Comparison of ENCODE assay signal across 13 cellular contexts in genomic region chr2:133200684-133201421, GRCh38.
DNase-seq lines count a peak whose midpoint lies in the region; ATAC-seq and TF ChIP-seq lines count a peak whose summit lies in the region.
"Had no signal": no experiment of that assay in that cellular context is flagged by ENCODE, and none has a peak within 500 bp of the region (broad histone marks: within the 10 kb centered on the region; RNA-seq: fewer than 3 reads in every experiment).

No MANE protein-coding gene starts in this region.

- WGBS in spleen, 5 donors, result 79 to 86% (median 83%) methylated on average over 8 of the region's 8 CpGs

- H3K36me3 ChIP-seq in adipocyte (ENCODE audit: control insufficient read depth, insufficient read depth, low read length, severe bottlenecking) (no peaks in the 10 kb centered on the region), left ventricle myocardium inferior (no peaks in the 10 kb centered on the region), spleen (no peaks in the 10 kb centered on the region)

- TF ChIP-seq CTCF in HFF-Myc (IDR thresholded peaks at IDR 0.05; ENCODE audit: low read depth, low read length, missing control alignments) (no peak), left ventricle myocardium inferior (IDR thresholded peaks at IDR 0.05; ENCODE audit: borderline replicate concordance) (no peak), spleen (IDR thresholded peaks at IDR 0.05 in 8 of 11, conservative IDR thresholded peaks at IDR 0.05 in 3 of 11) (no peak)

- no peak overlapping the region for H3K9ac ChIP-seq in adipocyte (ENCODE audit: low read length)

- H3K4me3 ChIP-seq in HFF-Myc (replicated peaks; ENCODE audit: low read depth, low read length), result no peak overlapping the region
- H3K4me3 ChIP-seq in adipocyte (ENCODE audit: low read length), result peak overlapping the region; percentile 14
- no peak overlapping the region for H3K4me3 ChIP-seq in left ventricle myocardium inferior
- no peak overlapping the region for H3K4me3 ChIP-seq in spleen
- H3K4me3 ChIP-seq: GM12878 had no signal

- H3K27ac ChIP-seq in left ventricle myocardium inferior (replicated peaks) (no peak overlapping the region), spleen (no peak overlapping the region)

- TF ChIP-seq POLR2A in spleen (IDR thresholded peaks at IDR 0.05), result no peak

- intact Hi-C loops in left ventricle myocardium inferior (cut with micrococcal nuclease) (no loop called here), spleen (cut with DNase I; ENCODE audit: low total_unique reads) (no loop called here)

- H3K27me3 ChIP-seq in adipocyte (replicated peaks; ENCODE audit: control insufficient read depth, insufficient read depth, low read length), result no peaks in the 10 kb centered on the region
- H3K27me3 ChIP-seq in left ventricle myocardium inferior (ENCODE audit: low read depth), result no peaks in the 10 kb centered on the region
- H3K27me3 ChIP-seq in spleen (replicated peaks in 1 of 7), result no peaks in the 10 kb centered on the region

- no peak for ATAC-seq in GM19452 (IDR thresholded peaks at IDR 0.05; ENCODE audit: unreplicated experiment)
- ATAC-seq: GM12878 had no signal

- H3K9me3 ChIP-seq in adipocyte (ENCODE audit: control insufficient read depth, low read length), result no peaks in the 10 kb centered on the region
- peaks cover 3% of the 10 kb centered on the region for H3K9me3 ChIP-seq in left ventricle myocardium inferior (replicated peaks)
- peaks cover 0 to 17% (median 8%) of the 10 kb centered on the region in 8 donors for H3K9me3 ChIP-seq in spleen

- H3K4me1 ChIP-seq in adipocyte (ENCODE audit: control insufficient read depth, insufficient read depth, low read length) (peaks cover 16% of the 10 kb centered on the region), left ventricle myocardium inferior (no peaks in the 10 kb centered on the region), spleen (no peaks in the 10 kb centered on the region)

- DNase-seq in A172 (ENCODE audit: low spot score) (peak; percentile 95), HFF-Myc (ENCODE audit: extremely low read depth, low read depth) (peak; percentile 6), adipocyte (ENCODE audit: low read depth) (peak; percentile 81), glomerular endothelial cell (ENCODE audit: extremely low read depth, low read depth, low spot score) (peak; percentile 22), GM19238 (ENCODE audit: insufficient read length, low spot score) (no peak), left ventricle myocardium inferior (no peak), spleen (no peak)
- DNase-seq: activated CD4-positive, alpha-beta T cell treated with anti-CD3 and anti-CD28 coated beads, Interleukin-2, amount 50 U/mL, for 48 hours; activated naive CD8-positive, alpha-beta T cell treated with anti-CD3 and anti-CD28 coated beads, Interleukin-2, amount 10 ng/mL, durations not matched to agents 7 days and 5 days; midbrain; NCI-H446 treated with DMSO at 0.1 percent for 48 hours had no signal

Comparison
In these comparisons a context has a peak if more than half of its experiments do, and no peak if none do; other contexts are left out.
1. DNase-seq: peak in A172 (single experiment), HFF-Myc (single experiment), adipocyte (single experiment) and glomerular endothelial cell (single experiment); none in GM19238 (single experiment), left ventricle myocardium inferior (single experiment) and spleen (single experiment).